Comparison of ENCODE assay signal across 8 cellular contexts in the genomic region with DNA sequence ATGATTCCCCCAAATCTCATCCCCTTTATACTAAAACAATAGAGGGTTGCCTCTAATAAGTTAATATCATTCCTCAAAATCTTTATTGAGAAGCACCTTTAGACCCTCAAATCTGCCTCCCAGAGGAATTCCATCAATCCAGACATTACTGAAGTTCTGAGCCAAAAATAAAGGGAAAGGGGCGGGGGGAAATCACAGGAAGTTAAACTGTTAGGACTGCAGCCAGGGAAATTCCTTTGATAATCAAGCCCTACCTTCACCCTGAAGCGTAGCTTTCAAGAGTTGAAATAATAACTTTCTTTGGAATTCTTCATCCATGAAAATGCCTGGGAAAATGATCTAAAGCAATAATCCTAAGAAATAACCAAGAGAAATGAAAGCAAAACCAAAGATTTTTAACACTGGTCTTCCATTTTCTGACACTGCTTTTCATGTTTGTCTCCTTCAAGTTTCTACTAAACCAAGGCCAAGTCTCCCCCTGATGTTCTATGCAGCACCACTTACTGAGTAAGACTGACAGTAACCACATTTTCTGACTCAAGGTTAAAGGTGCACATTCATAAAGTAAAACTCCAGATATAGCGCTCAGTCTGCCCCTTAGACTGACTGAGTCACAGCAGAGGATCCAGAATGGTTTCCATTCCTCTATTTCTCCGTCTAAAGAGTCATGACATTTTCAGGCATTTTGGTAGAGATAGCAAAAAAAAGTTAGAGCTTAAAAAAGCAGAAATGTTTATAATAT.
A peak's percentile ranks its signal among the peaks of the same experiment; 100 is the strongest.
DNase-seq lines count a peak whose midpoint lies in the region; ATAC-seq, FAIRE-seq and TF ChIP-seq lines count a peak whose summit lies in the region.

No MANE protein-coding gene starts in this region.

- peaks cover 86% of the 10 kb centered on the region for H3K79me2 ChIP-seq in Karpas-422 (ENCODE audit: low read length)
- H3K79me2 ChIP-seq in H1 (ENCODE audit: control insufficient read depth in 1 of 2, insufficient read depth in 2 of 2, low read length in 2 of 2): peaks cover 0 to 86% of the 10 kb centered on the region in 2 experiments; a peak in 3 of 4 replicates

- CTCF ChIA-PET in H1 (lab: Charles Lee; ENCODE audit: partially characterized antibody): interaction anchor here (0.6 to 1.3 kb wide), 3 partner anchors 12 to 55 kb away, joined by 3 to 5 read pairs (median 3); no protein-coding TSS in a partner anchor

- no peak overlapping the region for H2BK15ac ChIP-seq in H1 (ENCODE audit: low read length)

- H4K91ac ChIP-seq in H1 (replicated peaks; ENCODE audit: insufficient read length, low read length): no peak overlapping the region

- H2BK5ac ChIP-seq in H1 (ENCODE audit: low read depth, low read length): no peak overlapping the region

- intact Hi-C loops in pancreas (cut with DNase I): no loop called here

- H3K23ac ChIP-seq in H1 (ENCODE audit: insufficient read length): no peak overlapping the region

- 75% methylated on average over 4 of the region's 4 CpGs; no CpG with 5 or more reads in 1 of the 2 experiments for WGBS in H1 (ENCODE audit: extremely low coverage in 1 of 2, insufficient coverage in 1 of 2, insufficient read length in 1 of 2, insufficient replicate concordance in 2 of 2, low coverage in 1 of 2, low lambda C conversion rate in 2 of 2, missing lambda C conversion rate in 1 of 2), 2 experiments
- 57 to 59% methylated on average over 4 of the region's 4 CpGs for WGBS in pancreas, 2 donors

- no peak overlapping the region for H4K8ac ChIP-seq in H1 (ENCODE audit: extremely low read depth, insufficient read depth, low read length)

- H3K9ac ChIP-seq in Karpas-422 (ENCODE audit: low read length) (no peak overlapping the region), H1 (replicated peaks in 1 of 4; ENCODE audit: extremely low read depth in 1 of 4, low read depth in 3 of 4, low read length in 3 of 4) (no peak overlapping the region)

- peaks cover 2% of the 10 kb centered on the region; the same call in 1 of the 2 replicates for H3K79me1 ChIP-seq in H1 (ENCODE audit: low read depth, low read length)

- H3K9me2 ChIP-seq in Karpas-422 (replicated peaks; ENCODE audit: insufficient read depth, low read length): no peaks in the 10 kb centered on the region

- H3K4me3 ChIP-seq in GM08714 (ENCODE audit: low read length): peak overlapping the region; percentile 13; the same call in 1 of the 2 replicates
- no peak overlapping the region for H3K4me3 ChIP-seq in Karpas-422 (ENCODE audit: low read length)
- H3K4me3 ChIP-seq in H1 (ENCODE audit: extremely low read depth in 1 of 4, insufficient read depth in 2 of 4, low read depth in 3 of 4, low read length in 4 of 4): no peak overlapping the region
- no peak overlapping the region for H3K4me3 ChIP-seq in pancreas
- H3K4me3 ChIP-seq in effector memory CD4-positive, alpha-beta T cell (ENCODE audit: insufficient read depth, low read depth, low read length, poor library complexity, severe bottlenecking): no peak overlapping the region

- no peak for TF ChIP-seq CTCF in H1 (IDR thresholded peaks at IDR 0.05; ENCODE audit: control extremely low read depth in 1 of 3, insufficient read depth in 1 of 3, low read depth in 1 of 3, low read length in 3 of 3)
- no peak for TF ChIP-seq CTCF in pancreas (IDR thresholded peaks at IDR 0.05)

- H3K27me3 ChIP-seq in Karpas-422 (ENCODE audit: low read length): no peaks in the 10 kb centered on the region
- no peaks in the 10 kb centered on the region for H3K27me3 ChIP-seq in H1 (replicated peaks in 1 of 4; ENCODE audit: control insufficient read depth in 3 of 4, extremely low read depth in 1 of 4, insufficient read depth in 3 of 4, low read length in 3 of 4)
- H3K27me3 ChIP-seq in pancreas: no peaks in the 10 kb centered on the region
- no peaks in the 10 kb centered on the region for H3K27me3 ChIP-seq in effector memory CD4-positive, alpha-beta T cell (replicated peaks; ENCODE audit: control insufficient read depth, insufficient read depth, low read length, poor library complexity, severe bottlenecking)

- H3K56ac ChIP-seq in H1 (replicated peaks; ENCODE audit: insufficient read length, low read depth, low read length): no peak overlapping the region

- H3K4me2 ChIP-seq in Karpas-422 (ENCODE audit: low read depth, low read length, poor library complexity, severe bottlenecking) (peak overlapping the region; percentile 46), H1 (ENCODE audit: insufficient read depth in 1 of 2, low read depth in 2 of 2, low read length in 2 of 2) (no peak overlapping the region)

- no peak overlapping the region for H3K18ac ChIP-seq in H1 (ENCODE audit: extremely low read depth, low read length)

- H3K14ac ChIP-seq in H1 (ENCODE audit: insufficient read length): peak overlapping the region; percentile 77

- H2BK20ac ChIP-seq in H1 (ENCODE audit: low read length): no peak overlapping the region

- H2AK5ac ChIP-seq in H1 (ENCODE audit: low read depth, low read length): no peak overlapping the region

- H3K4me1 ChIP-seq in Karpas-422 (ENCODE audit: low read length) (peaks cover 82% of the 10 kb centered on the region), H1 (replicated peaks in 1 of 4; ENCODE audit: control insufficient read depth in 3 of 4, insufficient read depth in 4 of 4, low read length in 3 of 4) (peaks cover 0 to 13% (median 9%) of the 10 kb centered on the region in 4 experiments; a peak in 5 of 7 replicates), pancreas (peaks cover 0 to 6% (median 0%) of the 10 kb centered on the region in 3 donors)
- no peaks in the 10 kb centered on the region for H3K4me1 ChIP-seq in effector memory CD4-positive, alpha-beta T cell (ENCODE audit: control insufficient read depth, insufficient read depth, low read length, poor library complexity, severe bottlenecking)

- no peak for TF ChIP-seq RAD21 in H1 (IDR thresholded peaks at IDR 0.05 in 1 of 2, conservative IDR thresholded peaks at IDR 0.05 in 1 of 2; ENCODE audit: low read depth in 2 of 2, low read length in 2 of 2)

- no peak overlapping the region for H3K4ac ChIP-seq in H1 (replicated peaks; ENCODE audit: insufficient read length, low read depth, low read length)

- H4K5ac ChIP-seq in H1 (ENCODE audit: insufficient read length, low read depth, low read length): no peak overlapping the region

- H2AFZ ChIP-seq in Karpas-422 (ENCODE audit: low read length): no peak overlapping the region
- H2AFZ ChIP-seq in H1 (ENCODE audit: low read length): no peak overlapping the region

- H3K9me3 ChIP-seq in Karpas-422 (ENCODE audit: low read length) (no peaks in the 10 kb centered on the region), H1 (ENCODE audit: insufficient read depth in 2 of 2, low read depth in 1 of 2, low read length in 1 of 2) (no peaks in the 10 kb centered on the region), pancreas (no peaks in the 10 kb centered on the region)
- H3K9me3 ChIP-seq in effector memory CD4-positive, alpha-beta T cell (ENCODE audit: control insufficient read depth, low read length): no peaks in the 10 kb centered on the region

- peak; percentile 74 for FAIRE-seq in H1 (lab: Jason Lieb, UNC)
- FAIRE-seq in pancreas (lab: Jason Lieb, UNC): no peak

- H3K27ac ChIP-seq in Karpas-422 (ENCODE audit: low read length) (peak overlapping the region; percentile 73), H1 (ENCODE audit: low read depth, low read length) (no peak overlapping the region), pancreas (peak overlapping the region in 2 of 4 donors; percentile 23 to 31)
- no peak overlapping the region for H3K27ac ChIP-seq in effector memory CD4-positive, alpha-beta T cell (ENCODE audit: insufficient read depth, low read length, poor library complexity, severe bottlenecking)

- no peak for DNase-seq in Karpas-422
- DNase-seq in H1 (ENCODE audit: low read depth in 1 of 2, low spot score in 2 of 2): no peak
- DNase-seq in pancreas: no peak
- DNase-seq in NCI-H2107 (lab: John Stamatoyannopoulos, UW): no peak
- no peak for DNase-seq in effector memory CD4-positive, alpha-beta T cell
- DNase-seq in HuH-7 (ENCODE audit: low spot score): no peak

- peak; percentile 62 for ATAC-seq in GM21737 (IDR thresholded peaks at IDR 0.05; ENCODE audit: unreplicated experiment)
- ATAC-seq in pancreas: peak in 3 of 4 donors; percentile 44 to 55 (median 50)

- H3K36me3 ChIP-seq in Karpas-422 (ENCODE audit: insufficient read depth, low read length) (no peaks in the 10 kb centered on the region), H1 (ENCODE audit: control insufficient read depth in 2 of 4, insufficient read depth in 4 of 4, low read length in 3 of 4) (no peaks in the 10 kb centered on the region), pancreas (no peaks in the 10 kb centered on the region)
- H3K36me3 ChIP-seq in effector memory CD4-positive, alpha-beta T cell (ENCODE audit: control insufficient read depth, insufficient read depth, low read length): no peaks in the 10 kb centered on the region

- POLR2A ChIA-PET in H1 (lab: Charles Lee; ENCODE audit: partially characterized antibody): interaction anchor here (0.8 kb wide), 1 partner anchor 73 kb away, joined by 3 read pairs; no protein-coding TSS in a partner anchor

- no peak for TF ChIP-seq EP300 in H1 (IDR thresholded peaks at IDR 0.05; ENCODE audit: borderline replicate concordance in 1 of 2, low read depth in 2 of 2, low read length in 2 of 2)

- H2BK12ac ChIP-seq in H1 (ENCODE audit: low read depth, low read length): no peak overlapping the region

- H2BK120ac ChIP-seq in H1 (replicated peaks; ENCODE audit: low read depth, low read length): no peak overlapping the region

- H4K20me1 ChIP-seq in Karpas-422 (ENCODE audit: insufficient read depth, low read depth, low read length): no peaks in the 10 kb centered on the region
- no peaks in the 10 kb centered on the region for H4K20me1 ChIP-seq in H1 (replicated peaks in 1 of 2; ENCODE audit: control insufficient read depth in 1 of 2, insufficient read depth in 2 of 2, low read length in 2 of 2)

- H3K23me2 ChIP-seq in H1 (ENCODE audit: low read depth, low read length): no peaks in the 10 kb centered on the region; the same call in 1 of the 2 replicates

- TF ChIP-seq POLR2A in H1 (IDR thresholded peaks at IDR 0.05; ENCODE audit: control extremely low read depth in 1 of 2, low read depth in 2 of 2, low read length in 2 of 2): no peak

TF ChIP-seq in H1, 55 proteins besides CTCF, POLR2A, EP300 and RAD21 (continues in another document):
- no peak for TF ChIP-seq CHD1 (IDR thresholded peaks at IDR 0.05; ENCODE audit: low read depth, low read length)
- no peak for TF ChIP-seq ASH2L (IDR thresholded peaks at IDR 0.05; ENCODE audit: low read length)
- TF ChIP-seq TEAD4 (IDR thresholded peaks at IDR 0.05; ENCODE audit: low read depth, low read length): no peak
- TF ChIP-seq BRCA1 (IDR thresholded peaks at IDR 0.05; ENCODE audit: low read depth, low read length): no peak
- TF ChIP-seq USF2 (IDR thresholded peaks at IDR 0.05; ENCODE audit: low read length): no peak
- TF ChIP-seq KDM1A (IDR thresholded peaks at IDR 0.05; ENCODE audit: borderline replicate concordance, low read length): no peak
